ENCODE assay signal across 8 cellular contexts in genomic region chr17:8249621-8250020, GRCh38. TPM values are rescaled to one million over a fixed set of nuclear protein-coding genes. Genes with fewer than 3 reads are reported as not detected.
A peak's percentile ranks its signal among the peaks of the same experiment; 100 is the strongest.
DNase-seq lines count a peak whose midpoint lies in the region; ATAC-seq lines count a peak whose summit lies in the region.

No MANE protein-coding gene starts in this region.

- POLR2A ChIA-PET in naive thymus-derived CD4-positive, alpha-beta T cell (lab: Charles Lee): interaction anchor here (0.6 to 8.7 kb wide), 20 partner anchors 8 to 1327 kb away, joined by 3 to 436 read pairs (median 10); partner anchors contain the start of genes AURKB, BORCS6, CFAP52 and RANGRF

- no peaks in the 10 kb centered on the region for H3K27me3 Mint-ChIP-seq in naive thymus-derived CD4-positive, alpha-beta T cell

- H3K4me1 ChIP-seq in ACC112 (ENCODE audit: control insufficient read depth, insufficient read depth, low read length, unreplicated experiment): peaks cover 7% of the 10 kb centered on the region
- H3K4me1 ChIP-seq in naive thymus-derived CD4-positive, alpha-beta T cell (ENCODE audit: control insufficient read depth in 2 of 2, insufficient read depth in 2 of 2, low read length in 2 of 2): peaks cover 28 to 29% of the 10 kb centered on the region in 2 donors

- peaks cover 29 to 50% (median 43%) of the 10 kb centered on the region in 7 donors for H3K4me1 Mint-ChIP-seq in naive thymus-derived CD4-positive, alpha-beta T cell

- no peak for ATAC-seq in naive thymus-derived CD4-positive, alpha-beta T cell
- no peak for ATAC-seq in HG02981 (IDR thresholded peaks at IDR 0.05; ENCODE audit: unreplicated experiment)
- no peak for ATAC-seq in GM21786 (IDR thresholded peaks at IDR 0.05; ENCODE audit: unreplicated experiment)

- no peaks in the 10 kb centered on the region for H3K27me3 ChIP-seq in ACC112 (ENCODE audit: insufficient read depth, low read length)
- H3K27me3 ChIP-seq in naive thymus-derived CD4-positive, alpha-beta T cell (ENCODE audit: control insufficient read depth in 2 of 2, insufficient read depth in 2 of 2, low read length in 2 of 2): no peaks in the 10 kb centered on the region

- peak overlapping the region; percentile 97 for H3K4me3 ChIP-seq in ACC112 (ENCODE audit: low read depth, low read length)
- H3K4me3 ChIP-seq in Jurkat, Clone E6-1 (ENCODE audit: low read length): peak overlapping the region; percentile 80
- H3K4me3 ChIP-seq in naive thymus-derived CD4-positive, alpha-beta T cell (ENCODE audit: low read length): peak overlapping the region; percentile 94

- H3K9me3 ChIP-seq in naive thymus-derived CD4-positive, alpha-beta T cell (ENCODE audit: control insufficient read depth in 2 of 3, low read length in 3 of 3): no peaks in the 10 kb centered on the region

- H3K36me3 ChIP-seq in ACC112 (ENCODE audit: insufficient read depth, low read length): peaks cover 8% of the 10 kb centered on the region; the same call in 1 of the 2 replicates
- peaks cover 0 to 17% (median 8%) of the 10 kb centered on the region in 3 experiments for H3K36me3 ChIP-seq in naive thymus-derived CD4-positive, alpha-beta T cell (ENCODE audit: control insufficient read depth in 2 of 3, insufficient read depth in 3 of 3, low read length in 3 of 3)

- no peak for DNase-seq in Jurkat, Clone E6-1 (ENCODE audit: low read depth, low spot score)
- no peak for DNase-seq in naive thymus-derived CD4-positive, alpha-beta T cell
- DNase-seq in AML-193 (lab: John Stamatoyannopoulos, UW) (no peak), hepatic stellate cell (ENCODE audit: low spot score) (no peak)

- H3K27ac Mint-ChIP-seq in naive thymus-derived CD4-positive, alpha-beta T cell: peak overlapping the region; percentile 97 to 100 (median 100)

- H3K27ac ChIP-seq in ACC112 (ENCODE audit: low read depth, low read length) (peak overlapping the region; percentile 43; the same call in 1 of the 2 replicates), cingulate gyrus (ENCODE audit: low read depth, low read length) (peak overlapping the region; percentile 93)
- peak overlapping the region; percentile 100 for H3K27ac ChIP-seq in naive thymus-derived CD4-positive, alpha-beta T cell (ENCODE audit: low read depth, low read length)

- peak overlapping the region; percentile 92 to 100 (median 99) for H3K4me3 Mint-ChIP-seq in naive thymus-derived CD4-positive, alpha-beta T cell

- CTCF ChIA-PET in naive thymus-derived CD4-positive, alpha-beta T cell (lab: Charles Lee): interaction anchor here (0.5 to 6.9 kb wide), 4 partner anchors 25 to 390 kb away, joined by 3 to 70 read pairs (median 5); partner anchors contain the start of gene SLC25A35

- H2AFZ ChIP-seq in ACC112 (ENCODE audit: low read length, unreplicated experiment): peak overlapping the region; percentile 85

- H3K79me2 ChIP-seq in ACC112 (ENCODE audit: control insufficient read depth, insufficient read depth, low read length, unreplicated experiment): peaks cover 42% of the 10 kb centered on the region

- H3K36me3 Mint-ChIP-seq in naive thymus-derived CD4-positive, alpha-beta T cell: peaks cover 4 to 17% (median 10%) of the 10 kb centered on the region in 5 donors

- peaks cover 0 to 16% (median 0%) of the 10 kb centered on the region in 11 donors for H3K9me3 Mint-ChIP-seq in naive thymus-derived CD4-positive, alpha-beta T cell

- intact Hi-C loops in naive thymus-derived CD4-positive, alpha-beta T cell (cut with micrococcal nuclease): loop anchor here (1.0 to 5.0 kb wide), 9 partner anchors 37 to 562 kb away; partner anchors contain the start of genes RANGRF (in 2 of the 2), SLC25A35 (in 2 of the 2), TP53 (in 2 of the 2) and WRAP53 (in 2 of the 2)

RNA-seq across cellular contexts. Expression of gene PFAS, which starts 0.5 kb away (rescaled TPM):
- polyA plus RNA-seq in Jurkat, Clone E6-1 (2012; ENCODE audit: insufficient read depth, insufficient read length): 44.7 TPM
- total RNA-seq in naive thymus-derived CD4-positive, alpha-beta T cell: 10 to 100 TPM; 31.6 to 68.9 (median 31.9) TPM
- polyA plus RNA-seq in naive thymus-derived CD4-positive, alpha-beta T cell: 10 to 100 TPM; 15.2 to 17.4 TPM

RNA-seq across cellular contexts. Expression of gene CTC1, which starts 1.8 kb away (rescaled TPM):
- 31.8 TPM for polyA plus RNA-seq in Jurkat, Clone E6-1 (2012; ENCODE audit: insufficient read depth, insufficient read length)
- total RNA-seq in naive thymus-derived CD4-positive, alpha-beta T cell: 100 to 1,000 TPM; 124 to 366 (median 305) TPM
- 10 to 100 TPM; 25.1 to 32.7 TPM for polyA plus RNA-seq in naive thymus-derived CD4-positive, alpha-beta T cell

RNA-seq across cellular contexts. Expression of gene RANGRF, which starts 38.8 kb away (rescaled TPM):
- 83.8 TPM for polyA plus RNA-seq in Jurkat, Clone E6-1 (2012; ENCODE audit: insufficient read depth, insufficient read length)
- total RNA-seq in naive thymus-derived CD4-positive, alpha-beta T cell: 10 to 100 TPM; 26.0 to 46.1 (median 38.9) TPM
- 10 to 100 TPM; 77.5 to 85.8 TPM for polyA plus RNA-seq in naive thymus-derived CD4-positive, alpha-beta T cell

RNA-seq across cellular contexts. Expression of gene AURKB, which starts 39.2 kb away (rescaled TPM):
- polyA plus RNA-seq in Jurkat, Clone E6-1 (2012; ENCODE audit: insufficient read depth, insufficient read length): 216 TPM
- 10 to 100 TPM in 1 of 5 experiments, 1 to 10 TPM in 4; 1.1 to 97.7 (median 1.3) TPM for total RNA-seq in naive thymus-derived CD4-positive, alpha-beta T cell
- polyA plus RNA-seq in naive thymus-derived CD4-positive, alpha-beta T cell: not detected

RNA-seq across cellular contexts. Expression of gene SLC25A35, which starts 45.6 kb away (rescaled TPM):
- 5.8 TPM for polyA plus RNA-seq in Jurkat, Clone E6-1 (2012; ENCODE audit: insufficient read depth, insufficient read length)
- 10 to 100 TPM in 1 of 5 experiments, 1 to 10 TPM in 4; 4.3 to 10.0 (median 7.0) TPM for total RNA-seq in naive thymus-derived CD4-positive, alpha-beta T cell
- polyA plus RNA-seq in naive thymus-derived CD4-positive, alpha-beta T cell: 1 to 10 TPM in 1 of 2 donors, under 1 TPM in 1; 0.58 to 4.9 TPM

Comparison
In these comparisons a context has a peak if more than half of its experiments do, and no peak if none do; other contexts are left out.
1. H3K27ac ChIP-seq: peak in every context shown above with its lines; median percentile 100 in naive thymus-derived CD4-positive, alpha-beta T cell; 93 in cingulate gyrus; 43 in ACC112.